Comparison of ENCODE assay signal across 18 cellular contexts in the genomic region with DNA sequence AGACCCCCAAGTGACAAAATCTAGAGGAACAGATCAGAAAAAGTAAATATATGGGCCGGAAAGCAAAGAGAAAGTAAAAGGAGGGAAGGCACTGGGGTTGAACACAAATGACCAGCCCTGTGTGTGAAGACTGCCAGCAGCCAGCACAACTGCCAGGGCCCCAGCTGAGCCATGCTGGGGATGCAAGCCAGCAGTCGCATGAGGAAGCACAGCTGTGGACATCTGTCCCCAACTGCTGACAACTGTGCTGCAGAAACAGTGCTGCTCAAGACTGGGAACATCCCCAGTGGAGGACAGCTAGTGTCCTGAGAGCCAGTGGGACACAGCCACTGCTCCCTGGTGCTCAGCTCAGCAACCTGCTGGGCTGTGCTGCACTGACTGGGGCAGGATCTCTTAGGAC. TPM values are rescaled to one million over a fixed set of nuclear protein-coding genes. Genes with fewer than 3 reads are reported as not detected.
A peak's percentile ranks its signal among the peaks of the same experiment; 100 is the strongest.
DNase-seq lines count a peak whose midpoint lies in the region; ATAC-seq and TF ChIP-seq lines count a peak whose summit lies in the region.
"Had no signal": no experiment of that assay in that cellular context is flagged by ENCODE, and none has a peak within 500 bp of the region (broad histone marks: within the 10 kb centered on the region; RNA-seq: fewer than 3 reads in every experiment).

No MANE protein-coding gene starts in this region.

- TF ChIP-seq POLR2A in uterus (IDR thresholded peaks at IDR 0.05), result no peak

- 5 to 17% methylated on average over 2 of the region's 2 CpGs for WGBS in aorta, 2 donors

- no peak overlapping the region for H3K4me3 ChIP-seq in right atrium auricular region
- H3K4me3 ChIP-seq in aorta (ENCODE audit: low read length in 2 of 2), result no peak overlapping the region
- no peak overlapping the region for H3K4me3 ChIP-seq in uterus
- H3K4me3 ChIP-seq: A549, breast epithelium had no signal

- DNase-seq in Right ventricle myocardium superior (peak; percentile 69), right atrium auricular region (ENCODE audit: low spot score) (no peak), glutamatergic neuron (peak; percentile 83), myocyte (ENCODE audit: low read depth) (peak; percentile 67), aorta (no peak), uterus (no peak)
- DNase-seq: activated CD8-positive, alpha-beta T cell treated with anti-CD3 and anti-CD28 coated beads, Interleukin-2, amount 10 ng/mL, durations not matched to agents 7 days and 5 days; activated effector memory CD4-positive, alpha-beta T cell treated with Interleukin-2 at 50 U/mL for 16 hours; endodermal cell; foreskin melanocyte; naive thymus-derived CD8-positive, alpha-beta T cell; small intestine had no signal

- intact Hi-C loops in Right ventricle myocardium superior (cut with DNase I) (no loop called here), aorta (cut with DNase I) (no loop called here), uterus (cut with DNase I; ENCODE audit: low total_unique reads) (no loop called here)

- peaks cover 48% of the 10 kb centered on the region for H3K4me1 Mint-ChIP-seq in glutamatergic neuron (ENCODE audit: low read depth, unreplicated experiment)

- H3K36me3 Mint-ChIP-seq in glutamatergic neuron (ENCODE audit: unreplicated experiment), result peaks cover 7% of the 10 kb centered on the region

- H3K27me3 ChIP-seq in right atrium auricular region, result no peaks in the 10 kb centered on the region
- H3K27me3 ChIP-seq in aorta (ENCODE audit: control insufficient read depth in 1 of 2, insufficient read depth in 2 of 2, low read length in 1 of 2), result no peaks in the 10 kb centered on the region
- no peaks in the 10 kb centered on the region for H3K27me3 ChIP-seq in uterus
- H3K27me3 ChIP-seq: breast epithelium had no signal

- TF ChIP-seq CTCF in right atrium auricular region (IDR thresholded peaks at IDR 0.05), result no peak
- TF ChIP-seq CTCF in glutamatergic neuron (IDR thresholded peaks at IDR 0.05; ENCODE audit: partially characterized antibody, unreplicated experiment), result no peak
- no peak for TF ChIP-seq CTCF in uterus (IDR thresholded peaks at IDR 0.05)

- H3K9me3 Mint-ChIP-seq in glutamatergic neuron (ENCODE audit: unreplicated experiment), result peaks cover 24% of the 10 kb centered on the region

- H3K9me3 ChIP-seq in right atrium auricular region (no peaks in the 10 kb centered on the region), aorta (ENCODE audit: control insufficient read depth, low read length) (no peaks in the 10 kb centered on the region), uterus (no peaks in the 10 kb centered on the region)
- H3K9me3 ChIP-seq: A549, breast epithelium had no signal

- H3K27ac ChIP-seq in right atrium auricular region, result no peak overlapping the region
- no peak overlapping the region for H3K27ac ChIP-seq in aorta (ENCODE audit: low read depth in 1 of 2, low read length in 2 of 2)
- H3K27ac ChIP-seq in uterus, result no peak overlapping the region
- H3K27ac ChIP-seq: A549, breast epithelium, HL-60 had no signal

- H3K36me3 ChIP-seq in right atrium auricular region, result no peaks in the 10 kb centered on the region
- H3K36me3 ChIP-seq in aorta (ENCODE audit: control insufficient read depth in 1 of 2, insufficient read depth in 2 of 2, low read length in 1 of 2), result no peaks in the 10 kb centered on the region
- no peaks in the 10 kb centered on the region for H3K36me3 ChIP-seq in uterus
- H3K36me3 ChIP-seq: breast epithelium had no signal

- ATAC-seq in Right ventricle myocardium superior (ENCODE audit: poor library complexity) (peak; percentile 72), aorta (ENCODE audit: low FRiP score) (peak; percentile 31), GM18868 (IDR thresholded peaks at IDR 0.05; ENCODE audit: unreplicated experiment) (no peak), HG03095 (IDR thresholded peaks at IDR 0.05; ENCODE audit: unreplicated experiment) (no peak)
- ATAC-seq: activated CD8-positive, alpha-beta T cell treated with anti-CD3 and anti-CD28 coated beads, Interleukin-2, amount 10 ng/mL, durations not matched to agents 7 days and 5 days; HCT116; naive thymus-derived CD8-positive, alpha-beta T cell had no signal

- H3K27ac Mint-ChIP-seq in glutamatergic neuron (ENCODE audit: unreplicated experiment), result peak overlapping the region; percentile 99
- H3K27ac Mint-ChIP-seq: activated CD8-positive, alpha-beta T cell treated with anti-CD3 and anti-CD28 coated beads, Interleukin-2, amount 10 ng/mL, durations not matched to agents 7 days and 5 days; endodermal cell had no signal

- peaks cover 23% of the 10 kb centered on the region for H3K27me3 Mint-ChIP-seq in glutamatergic neuron (ENCODE audit: unreplicated experiment)

- H3K4me1 ChIP-seq in right atrium auricular region (peaks cover 0 to 9% of the 10 kb centered on the region in 2 donors), aorta (ENCODE audit: control insufficient read depth in 1 of 2, insufficient read depth in 2 of 2, low read length in 2 of 2) (no peaks in the 10 kb centered on the region), uterus (no peaks in the 10 kb centered on the region)
- H3K4me1 ChIP-seq: A549, breast epithelium had no signal

- H3K4me3 Mint-ChIP-seq in glutamatergic neuron (ENCODE audit: unreplicated experiment), result peak overlapping the region; percentile 82
- H3K4me3 Mint-ChIP-seq: activated CD8-positive, alpha-beta T cell treated with anti-CD3 and anti-CD28 coated beads, Interleukin-2, amount 10 ng/mL, durations not matched to agents 7 days and 5 days; endodermal cell; naive thymus-derived CD8-positive, alpha-beta T cell had no signal

RNA-seq across cellular contexts. Expression of gene MIF, which starts 10.7 kb away (rescaled TPM):
- total RNA-seq in Right ventricle myocardium superior (227 TPM), right atrium auricular region (100 to 1,000 TPM; 176 to 273 TPM), glutamatergic neuron (ENCODE audit: unreplicated experiment) (581 TPM), myocyte (374 and 603 TPM in 2 replicates), aorta (100 to 1,000 TPM; 278 to 316 TPM), uterus (100 to 1,000 TPM in 2 of 4 donors, 10 to 100 TPM in 2; 77.1 to 189 (median 124) TPM)
- polyA plus RNA-seq in myocyte (2012), result 1,227 TPM
- 100 to 1,000 TPM; 362 to 373 TPM for polyA plus RNA-seq in aorta

RNA-seq across cellular contexts. Expression of gene SLC2A11, which starts 47.2 kb away (rescaled TPM):
- total RNA-seq in Right ventricle myocardium superior, result 19.8 TPM
- 10 to 100 TPM; 10.6 to 15.5 TPM for total RNA-seq in right atrium auricular region
- total RNA-seq in glutamatergic neuron (ENCODE audit: unreplicated experiment), result 52.4 TPM
- total RNA-seq in myocyte, result 13.2 and 18.9 TPM in 2 replicates
- 18.8 TPM for polyA plus RNA-seq in myocyte (2012)
- total RNA-seq in aorta, result 10 to 100 TPM in 1 of 2 donors, 1 to 10 TPM in 1; 4.8 to 14.4 TPM
- 10 to 100 TPM; 16.7 TPM for polyA plus RNA-seq in aorta
- 10 to 100 TPM in 3 of 4 donors, under 1 TPM in 1; under 0.01 to 63.3 (median 15.0) TPM for total RNA-seq in uterus

RNA-seq across cellular contexts. Expression of gene GSTT2B, which starts 56.1 kb away (rescaled TPM):
- total RNA-seq in Right ventricle myocardium superior, result 3.4 TPM
- 1 to 10 TPM; 3.7 to 9.1 TPM for total RNA-seq in right atrium auricular region
- total RNA-seq in glutamatergic neuron (ENCODE audit: unreplicated experiment), result 11.9 TPM
- total RNA-seq in myocyte, result 3.3 and 4.9 TPM in 2 replicates
- polyA plus RNA-seq in myocyte (2012), result 8.8 TPM
- 10 to 100 TPM in 1 of 2 donors, 1 to 10 TPM in 1; 7.7 to 23.9 TPM for total RNA-seq in aorta
- polyA plus RNA-seq in aorta, result 10 to 100 TPM in 1 of 2 donors, 1 to 10 TPM in 1; 8.0 to 23.2 TPM
- total RNA-seq in uterus, result 1 to 10 TPM; 2.1 to 7.6 (median 4.9) TPM
- total RNA-seq: activated CD8-positive, alpha-beta T cell treated with anti-CD3 and anti-CD28 coated beads, Interleukin-2, amount 10 ng/mL, durations not matched to agents 7 days and 5 days; naive thymus-derived CD8-positive, alpha-beta T cell had no signal
- polyA plus RNA-seq: naive thymus-derived CD8-positive, alpha-beta T cell had no signal

Comparison
In these comparisons a context has a peak if more than half of its experiments do, and no peak if none do; other contexts are left out.
1. DNase-seq: peak in Right ventricle myocardium superior (single experiment), glutamatergic neuron (single experiment) and myocyte (single experiment); none in right atrium auricular region (single experiment), aorta (0 of 2) and uterus (0 of 2).
2. ATAC-seq: peak in Right ventricle myocardium superior (single experiment) and aorta (single experiment); none in GM18868 (single experiment) and HG03095 (single experiment).